Comparison of ENCODE assay signal across 1 cellular context in the genomic region with DNA sequence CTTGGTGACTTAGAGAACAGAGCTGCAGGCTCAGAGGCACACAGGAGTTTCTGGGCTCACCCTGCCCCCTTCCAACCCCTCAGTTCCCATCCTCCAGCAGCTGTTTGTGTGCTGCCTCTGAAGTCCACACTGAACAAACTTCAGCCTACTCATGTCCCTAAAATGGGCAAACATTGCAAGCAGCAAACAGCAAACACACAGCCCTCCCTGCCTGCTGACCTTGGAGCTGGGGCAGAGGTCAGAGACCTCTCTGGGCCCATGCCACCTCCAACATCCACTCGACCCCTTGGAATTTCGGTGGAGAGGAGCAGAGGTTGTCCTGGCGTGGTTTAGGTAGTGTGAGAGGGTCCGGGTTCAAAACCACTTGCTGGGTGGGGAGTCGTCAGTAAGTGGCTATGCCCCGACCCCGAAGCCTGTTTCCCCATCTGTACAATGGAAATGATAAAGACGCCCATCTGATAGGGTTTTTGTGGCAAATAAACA.
A peak's percentile ranks its signal among the peaks of the same experiment; 100 is the strongest.
TF ChIP-seq lines count a peak whose summit lies in the region.

No MANE protein-coding gene starts in this region.

TF ChIP-seq in HepG2, 621 proteins besides CTCF, POLR2A, EP300 and RAD21 (continued from another document and continues in another):
- TF ChIP-seq, protein P1, sequence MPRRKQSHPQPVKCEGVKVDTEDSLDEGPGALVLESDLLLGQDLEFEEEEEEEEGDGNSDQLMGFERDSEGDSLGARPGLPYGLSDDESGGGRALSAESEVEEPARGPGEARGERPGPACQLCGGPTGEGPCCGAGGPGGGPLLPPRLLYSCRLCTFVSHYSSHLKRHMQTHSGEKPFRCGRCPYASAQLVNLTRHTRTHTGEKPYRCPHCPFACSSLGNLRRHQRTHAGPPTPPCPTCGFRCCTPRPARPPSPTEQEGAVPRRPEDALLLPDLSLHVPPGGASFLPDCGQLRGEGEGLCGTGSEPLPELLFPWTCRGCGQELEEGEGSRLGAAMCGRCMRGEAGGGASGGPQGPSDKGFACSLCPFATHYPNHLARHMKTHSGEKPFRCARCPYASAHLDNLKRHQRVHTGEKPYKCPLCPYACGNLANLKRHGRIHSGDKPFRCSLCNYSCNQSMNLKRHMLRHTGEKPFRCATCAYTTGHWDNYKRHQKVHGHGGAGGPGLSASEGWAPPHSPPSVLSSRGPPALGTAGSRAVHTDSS (CRISPR knock-in tag; conservative IDR thresholded peaks at IDR 0.05): no peak
- TF ChIP-seq ZNF253 (CRISPR knock-in tag; IDR thresholded peaks at IDR 0.05; ENCODE audit: borderline replicate concordance): no peak
- peak; percentile 73 for TF ChIP-seq POGZ (CRISPR knock-in tag; IDR thresholded peaks at IDR 0.05)
- peak; percentile 75; the same call in 1 of the 2 replicates for TF ChIP-seq TOPORS (CRISPR knock-in tag; IDR thresholded peaks at IDR 0.05)
- no peak for TF ChIP-seq ZNF484 (CRISPR knock-in tag; IDR thresholded peaks at IDR 0.05; ENCODE audit: borderline replicate concordance, low read depth)
- no peak for TF ChIP-seq AGO1 (IDR thresholded peaks at IDR 0.05; ENCODE audit: low read depth, low read length, poor library complexity, severe bottlenecking)
- TF ChIP-seq ZNF296 (CRISPR knock-in tag; conservative IDR thresholded peaks at IDR 0.05): no peak
- TF ChIP-seq HNRNPK (IDR thresholded peaks at IDR 0.05; ENCODE audit: low read depth, low read length, poor library complexity, severe bottlenecking): peak; percentile 7
- TF ChIP-seq GABPB1 (CRISPR knock-in tag; IDR thresholded peaks at IDR 0.05): peak; percentile 64
- TF ChIP-seq PTBP1 (IDR thresholded peaks at IDR 0.05; ENCODE audit: low read depth, low read length, poor library complexity, severe bottlenecking): no peak
- TF ChIP-seq FOXC1 (CRISPR knock-in tag; IDR thresholded peaks at IDR 0.05; ENCODE audit: borderline replicate concordance): peak; percentile 66
- peak; percentile 94 for TF ChIP-seq ZNF747 (CRISPR knock-in tag; IDR thresholded peaks at IDR 0.05; ENCODE audit: borderline replicate concordance)
- peak; percentile 78; the same call in 1 of the 2 replicates for TF ChIP-seq SOX13 (IDR thresholded peaks at IDR 0.05)
- TF ChIP-seq SOX13 (CRISPR knock-in tag; conservative IDR thresholded peaks at IDR 0.05 in 1 of 2, IDR thresholded peaks at IDR 0.05 in 1 of 2): peak in 1 of 2 experiments; percentile 95; a peak in 3 of 4 replicates
- TF ChIP-seq HNRNPUL1 (IDR thresholded peaks at IDR 0.05; ENCODE audit: low read depth, low read length): no peak
- peak; percentile 94 for TF ChIP-seq NFIC (IDR thresholded peaks at IDR 0.05; ENCODE audit: low read length)
- peak; percentile 95 for TF ChIP-seq PPARG (CRISPR knock-in tag; conservative IDR thresholded peaks at IDR 0.05)
- TF ChIP-seq KDM1A (CRISPR knock-in tag; IDR thresholded peaks at IDR 0.05): peak; percentile 75
- no peak for TF ChIP-seq POLR2AphosphoS2 (IDR thresholded peaks at IDR 0.05; ENCODE audit: low read depth, low read length)
- TF ChIP-seq REPIN1 (CRISPR knock-in tag; IDR thresholded peaks at IDR 0.05; ENCODE audit: borderline replicate concordance, low read depth): peak; percentile 94
- TF ChIP-seq PRPF4 (IDR thresholded peaks at IDR 0.05; ENCODE audit: low read depth, low read length, poor library complexity, severe bottlenecking): peak; percentile 99
- no peak for TF ChIP-seq ZNF34 (CRISPR knock-in tag; IDR thresholded peaks at IDR 0.05; ENCODE audit: borderline replicate concordance)
- peak; percentile 64 for TF ChIP-seq ASH2L (IDR thresholded peaks at IDR 0.05; ENCODE audit: insufficient read length, low read depth, low read length)
- TF ChIP-seq KLF13 (CRISPR knock-in tag; IDR thresholded peaks at IDR 0.05): no peak
- TF ChIP-seq ZNF275 (CRISPR knock-in tag; IDR thresholded peaks at IDR 0.05; ENCODE audit: borderline replicate concordance): no peak
- peak; percentile 92; the same call in 1 of the 2 replicates for TF ChIP-seq NCOR1 (IDR thresholded peaks at IDR 0.05; ENCODE audit: borderline replicate concordance, low read length)
- peak; percentile 96 for TF ChIP-seq JUND (CRISPR knock-in tag; IDR thresholded peaks at IDR 0.05)
- no peak for TF ChIP-seq ZNF782 (CRISPR knock-in tag; IDR thresholded peaks at IDR 0.05; ENCODE audit: borderline replicate concordance)
- TF ChIP-seq FOXO4 (CRISPR knock-in tag; conservative IDR thresholded peaks at IDR 0.05): 0 out of 2 replicates have a peak, but pooled peaks have one; percentile 64
- 0 out of 2 replicates have a peak, but pooled peaks have one; percentile 65 for TF ChIP-seq ZNF557 (CRISPR knock-in tag; IDR thresholded peaks at IDR 0.05)
- 0 out of 2 replicates have a peak, but pooled peaks have one; percentile 59 for TF ChIP-seq ARNT2 (CRISPR knock-in tag; IDR thresholded peaks at IDR 0.05; ENCODE audit: low read depth)
- peak; percentile 69; the same call in 1 of the 2 replicates for TF ChIP-seq MAZ (IDR thresholded peaks at IDR 0.05; ENCODE audit: borderline replicate concordance, low read depth, low read length)
- TF ChIP-seq MAZ (CRISPR knock-in tag; IDR thresholded peaks at IDR 0.05; ENCODE audit: low read depth): peak; percentile 85
- TF ChIP-seq ZNF143 (CRISPR knock-in tag; IDR thresholded peaks at IDR 0.05): peak; percentile 59; the same call in 1 of the 2 replicates
- no peak for TF ChIP-seq ZNF510 (CRISPR knock-in tag; IDR thresholded peaks at IDR 0.05; ENCODE audit: low read depth)
- TF ChIP-seq, protein P2, sequence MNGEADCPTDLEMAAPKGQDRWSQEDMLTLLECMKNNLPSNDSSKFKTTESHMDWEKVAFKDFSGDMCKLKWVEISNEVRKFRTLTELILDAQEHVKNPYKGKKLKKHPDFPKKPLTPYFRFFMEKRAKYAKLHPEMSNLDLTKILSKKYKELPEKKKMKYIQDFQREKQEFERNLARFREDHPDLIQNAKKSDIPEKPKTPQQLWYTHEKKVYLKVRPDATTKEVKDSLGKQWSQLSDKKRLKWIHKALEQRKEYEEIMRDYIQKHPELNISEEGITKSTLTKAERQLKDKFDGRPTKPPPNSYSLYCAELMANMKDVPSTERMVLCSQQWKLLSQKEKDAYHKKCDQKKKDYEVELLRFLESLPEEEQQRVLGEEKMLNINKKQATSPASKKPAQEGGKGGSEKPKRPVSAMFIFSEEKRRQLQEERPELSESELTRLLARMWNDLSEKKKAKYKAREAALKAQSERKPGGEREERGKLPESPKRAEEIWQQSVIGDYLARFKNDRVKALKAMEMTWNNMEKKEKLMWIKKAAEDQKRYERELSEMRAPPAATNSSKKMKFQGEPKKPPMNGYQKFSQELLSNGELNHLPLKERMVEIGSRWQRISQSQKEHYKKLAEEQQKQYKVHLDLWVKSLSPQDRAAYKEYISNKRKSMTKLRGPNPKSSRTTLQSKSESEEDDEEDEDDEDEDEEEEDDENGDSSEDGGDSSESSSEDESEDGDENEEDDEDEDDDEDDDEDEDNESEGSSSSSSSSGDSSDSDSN (CRISPR knock-in tag; IDR thresholded peaks at IDR 0.05): peak; percentile 70
- TF ChIP-seq, protein P3, sequence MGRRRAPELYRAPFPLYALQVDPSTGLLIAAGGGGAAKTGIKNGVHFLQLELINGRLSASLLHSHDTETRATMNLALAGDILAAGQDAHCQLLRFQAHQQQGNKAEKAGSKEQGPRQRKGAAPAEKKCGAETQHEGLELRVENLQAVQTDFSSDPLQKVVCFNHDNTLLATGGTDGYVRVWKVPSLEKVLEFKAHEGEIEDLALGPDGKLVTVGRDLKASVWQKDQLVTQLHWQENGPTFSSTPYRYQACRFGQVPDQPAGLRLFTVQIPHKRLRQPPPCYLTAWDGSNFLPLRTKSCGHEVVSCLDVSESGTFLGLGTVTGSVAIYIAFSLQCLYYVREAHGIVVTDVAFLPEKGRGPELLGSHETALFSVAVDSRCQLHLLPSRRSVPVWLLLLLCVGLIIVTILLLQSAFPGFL (CRISPR knock-in tag; IDR thresholded peaks at IDR 0.05): no peak
- TF ChIP-seq CBX2 (IDR thresholded peaks at IDR 0.05; ENCODE audit: low read depth, low read length): no peak
- TF ChIP-seq CBX2 (CRISPR knock-in tag; IDR thresholded peaks at IDR 0.05; ENCODE audit: low read depth): no peak
- peak; percentile 93 for TF ChIP-seq XRCC5 (optimal IDR thresholded peaks at IDR 0.05; ENCODE audit: low read length)
- peak; percentile 93 for TF ChIP-seq ZNF205 (CRISPR knock-in tag; IDR thresholded peaks at IDR 0.05)
- TF ChIP-seq TFDP1 (CRISPR knock-in tag; IDR thresholded peaks at IDR 0.05; ENCODE audit: borderline replicate concordance): peak; percentile 56; the same call in 1 of the 2 replicates
- TF ChIP-seq, protein P4, sequence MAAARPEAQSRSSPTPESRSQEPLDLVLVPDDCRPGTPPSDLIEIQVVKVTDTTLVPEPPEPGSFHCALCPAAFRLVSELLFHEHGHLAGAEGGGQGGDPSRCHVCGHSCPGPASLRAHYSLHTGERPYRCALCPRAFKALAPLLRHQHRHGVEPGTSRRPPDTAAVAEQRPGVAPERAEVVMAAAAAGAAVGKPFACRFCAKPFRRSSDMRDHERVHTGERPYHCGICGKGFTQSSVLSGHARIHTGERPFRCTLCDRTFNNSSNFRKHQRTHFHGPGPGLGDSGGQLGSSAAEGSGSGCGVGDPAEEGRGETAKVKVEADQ (CRISPR knock-in tag; IDR thresholded peaks at IDR 0.05; ENCODE audit: borderline replicate concordance): peak; percentile 85; the same call in 1 of the 2 replicates
- TF ChIP-seq HNF1B (CRISPR knock-in tag; IDR thresholded peaks at IDR 0.05): peak; percentile 58
- no peak for TF ChIP-seq ZBTB1 (CRISPR knock-in tag; IDR thresholded peaks at IDR 0.05; ENCODE audit: borderline replicate concordance)
